ENCODE assay signal across 1 cellular context in genomic region chr14:57247283-57247682, GRCh38.
TF ChIP-seq lines count a peak whose summit lies in the region.

No MANE protein-coding gene starts in this region.

TF ChIP-seq in IMR-90, 13 proteins besides CTCF, POLR2A, EP300 and RAD21:
- TF ChIP-seq CHD1 (IDR thresholded peaks at IDR 0.05; ENCODE audit: low read depth, low read length) (no peak), NFE2L2 (IDR thresholded peaks at IDR 0.05; ENCODE audit: low read depth, low read length) (no peak), CEBPB (IDR thresholded peaks at IDR 0.05; ENCODE audit: low read depth, low read length) (no peak), MAZ (IDR thresholded peaks at IDR 0.05; ENCODE audit: borderline replicate concordance, low read depth, low read length) (no peak), FOS (IDR thresholded peaks at IDR 0.05; ENCODE audit: low read depth, low read length) (no peak)
- TF ChIP-seq, protein P1, sequence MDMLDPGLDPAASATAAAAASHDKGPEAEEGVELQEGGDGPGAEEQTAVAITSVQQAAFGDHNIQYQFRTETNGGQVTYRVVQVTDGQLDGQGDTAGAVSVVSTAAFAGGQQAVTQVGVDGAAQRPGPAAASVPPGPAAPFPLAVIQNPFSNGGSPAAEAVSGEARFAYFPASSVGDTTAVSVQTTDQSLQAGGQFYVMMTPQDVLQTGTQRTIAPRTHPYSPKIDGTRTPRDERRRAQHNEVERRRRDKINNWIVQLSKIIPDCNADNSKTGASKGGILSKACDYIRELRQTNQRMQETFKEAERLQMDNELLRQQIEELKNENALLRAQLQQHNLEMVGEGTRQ (IDR thresholded peaks at IDR 0.05; ENCODE audit: low read depth, low read length), result no peak
